ENCODE assay signal across 16 cellular contexts in the genomic region with DNA sequence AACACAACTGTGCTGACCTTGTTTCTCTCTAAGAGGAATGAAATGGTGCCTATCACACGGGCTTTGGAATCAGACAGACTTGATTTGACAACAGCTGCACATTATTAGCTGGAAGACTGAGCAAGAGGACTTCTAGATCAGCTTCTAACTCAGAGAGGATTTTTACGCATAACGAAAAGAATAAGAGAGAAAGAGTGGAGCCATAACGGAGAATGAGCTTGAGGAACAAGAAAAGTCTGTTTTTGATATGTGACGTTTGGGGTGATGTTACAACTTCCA. TPM values are rescaled to one million over a fixed set of nuclear protein-coding genes. Genes with fewer than 3 reads are reported as not detected.
DNase-seq lines count a peak whose midpoint lies in the region; TF ChIP-seq lines count a peak whose summit lies in the region.
"Had no signal": no experiment of that assay in that cellular context is flagged by ENCODE, and none has a peak within 500 bp of the region (broad histone marks: within the 10 kb centered on the region; RNA-seq: fewer than 3 reads in every experiment).

No MANE protein-coding gene starts in this region.

- peak overlapping the region in 1 of 3 experiments; percentile 1 for H3K4me3 Mint-ChIP-seq in nephron
- H3K4me3 Mint-ChIP-seq: activated naive CD8-positive, alpha-beta T cell treated with anti-CD3 and anti-CD28 coated beads, Interleukin-2, amount 50 U/mL, for 24 hours; CD4-positive, alpha-beta T cell; naive thymus-derived CD4-positive, alpha-beta T cell; stimulated activated effector memory CD8-positive, alpha-beta T cell treated with anti-CD3 and anti-CD28 coated beads, Interleukin-12 subunit alpha, Interleukin-12 subunit beta, amount 100 ng/mL, for 72 hours had no signal

- H3K27ac Mint-ChIP-seq in nephron = peak overlapping the region; percentile 62 to 89 (median 76)
- H3K27ac Mint-ChIP-seq: activated naive CD8-positive, alpha-beta T cell treated with anti-CD3 and anti-CD28 coated beads, Interleukin-2, amount 50 U/mL, for 24 hours; CD4-positive, alpha-beta T cell; stimulated activated effector memory CD8-positive, alpha-beta T cell treated with anti-CD3 and anti-CD28 coated beads, Interleukin-12 subunit alpha, Interleukin-12 subunit beta, amount 100 ng/mL, for 72 hours had no signal

- H3K9me3 ChIP-seq in ascending aorta (peaks cover 0 to 7% of the 10 kb centered on the region in 2 donors), cardiac muscle cell (ENCODE audit: low read depth) (no peaks in the 10 kb centered on the region), tibial artery (no peaks in the 10 kb centered on the region)

- peaks cover 5% of the 10 kb centered on the region for H3K36me3 Mint-ChIP-seq in nephron (ENCODE audit: low read depth)

- H3K27ac ChIP-seq in ascending aorta = peak overlapping the region; percentile 74 to 79
- H3K27ac ChIP-seq in cardiac muscle cell = peak overlapping the region; percentile 96
- peak overlapping the region; percentile 69 to 85 for H3K27ac ChIP-seq in tibial artery
- H3K27ac ChIP-seq: VCaP had no signal

- H3K36me3 ChIP-seq in ascending aorta (no peaks in the 10 kb centered on the region), cardiac muscle cell (no peaks in the 10 kb centered on the region), tibial artery (no peaks in the 10 kb centered on the region)

- DNase-seq in ascending aorta (ENCODE audit: low spot score in 2 of 2) = no peak
- peak in 1 of 2 donors; percentile 25 for DNase-seq in cardiac muscle cell (ENCODE audit: low read depth in 1 of 2, low spot score in 1 of 2)
- DNase-seq in tibial artery = no peak
- DNase-seq in T-helper 2 cell = no peak
- DNase-seq in DMS79 (lab: John Stamatoyannopoulos, UW) = no peak
- no peak for DNase-seq in NCI-H82 treated with DMSO at 0.1 percent for 48 hours (lab: John Stamatoyannopoulos, UW; ENCODE audit: unreplicated experiment)
- no peak for DNase-seq in COLO829 (ENCODE audit: low spot score)
- DNase-seq: activated CD8-positive, alpha-beta memory T cell treated with anti-CD3 and anti-CD28 coated beads, Interleukin-2, amount 50 U/mL, for 4 hours; activated naive CD8-positive, alpha-beta T cell treated with anti-CD3 and anti-CD28 coated beads, Interleukin-2, amount 50 U/mL, for 24 hours; CD4-positive, alpha-beta T cell; effector CD4-positive, alpha-beta T cell; naive thymus-derived CD4-positive, alpha-beta T cell; SIG-M5 had no signal

- TF ChIP-seq CTCF in ascending aorta (IDR thresholded peaks at IDR 0.05) (no peak), cardiac muscle cell (IDR thresholded peaks at IDR 0.05; ENCODE audit: low read depth, low read length) (no peak), nephron (IDR thresholded peaks at IDR 0.05; ENCODE audit: unreplicated experiment in 3 of 3) (no peak), tibial artery (IDR thresholded peaks at IDR 0.05) (no peak)

- intact Hi-C loops in ascending aorta (cut with DNase I) = no loop called here
- intact Hi-C loops in tibial artery (cut with DNase I; ENCODE audit: low total_unique reads) = loop anchor here (10.0 kb wide), 1 partner anchor 335 kb away; a partner anchor contains a TSS

- H3K4me3 ChIP-seq in ascending aorta (peak overlapping the region in 1 of 2 donors; percentile 28), cardiac muscle cell (no peak overlapping the region), tibial artery (peak overlapping the region in 1 of 2 donors; percentile 9)

- peaks cover 32% of the 10 kb centered on the region for H3K4me1 Mint-ChIP-seq in nephron

- H3K4me1 ChIP-seq in ascending aorta (peaks cover 18 to 55% of the 10 kb centered on the region in 2 donors), cardiac muscle cell (ENCODE audit: low read depth) (peaks cover 76% of the 10 kb centered on the region), tibial artery (peaks cover 0 to 56% (median 50%) of the 10 kb centered on the region in 4 donors)

- peaks cover 5% of the 10 kb centered on the region for H3K9me3 Mint-ChIP-seq in nephron

- no peaks in the 10 kb centered on the region for H3K27me3 ChIP-seq in ascending aorta
- H3K27me3 ChIP-seq in cardiac muscle cell = no peaks in the 10 kb centered on the region
- no peaks in the 10 kb centered on the region for H3K27me3 ChIP-seq in tibial artery

- no peaks in the 10 kb centered on the region for H3K27me3 Mint-ChIP-seq in nephron (ENCODE audit: low read depth)
- H3K27me3 Mint-ChIP-seq: activated naive CD8-positive, alpha-beta T cell treated with anti-CD3 and anti-CD28 coated beads, Interleukin-2, amount 50 U/mL, for 24 hours; CD4-positive, alpha-beta T cell had no signal

RNA-seq across cellular contexts. Expression of a gene that starts 16.0 kb away (rescaled TPM):
- total RNA-seq in ascending aorta = 153 TPM
- 16.5 and 42.7 TPM in 2 replicates for total RNA-seq in cardiac muscle cell
- polyA plus RNA-seq in cardiac muscle cell = 17.4 and 24.9 TPM in 2 replicates
